In the genomic region with DNA sequence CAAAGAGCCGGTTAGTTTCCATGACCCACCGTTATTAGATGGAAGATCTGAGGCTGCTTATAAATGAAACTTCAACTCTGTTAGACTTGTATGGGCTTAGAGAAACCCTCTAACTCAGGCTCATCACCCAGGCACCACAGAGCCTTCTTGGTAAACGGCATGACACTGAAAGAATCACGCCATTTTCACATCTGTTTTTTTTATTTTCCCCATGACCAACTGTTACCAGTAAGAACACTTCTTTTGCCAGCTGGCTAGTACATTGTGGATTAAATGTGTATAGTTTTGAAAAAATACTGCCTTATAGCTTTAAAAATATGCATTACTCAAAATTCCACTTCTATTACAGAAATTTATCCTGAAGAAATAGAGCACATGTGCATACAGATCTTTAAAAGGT, we compare ENCODE assay signal across 26 cellular contexts. TPM values are rescaled to one million over a fixed set of nuclear protein-coding genes. Genes with fewer than 3 reads are reported as not detected.
"Had no signal": no experiment of that assay in that cellular context is flagged by ENCODE, and none has a peak within 500 bp of the region (broad histone marks: within the 10 kb centered on the region; RNA-seq: fewer than 3 reads in every experiment).

No MANE protein-coding gene starts in this region.

- ATAC-seq: HepG2, Panc1, PC-3 had no signal

- H3K9me3 ChIP-seq: SJCRH30 had no signal

- H3K27me3 ChIP-seq: SJCRH30 had no signal

- H3K4me1 ChIP-seq: SJCRH30 had no signal

- H3K36me3 ChIP-seq: SJCRH30 had no signal

- H3K27ac ChIP-seq: RWPE1, SJCRH30 had no signal

- DNase-seq: IMR-90; Karpas-422; KG1; MM.1S; NCI-H1092 treated with DMSO at 0.1 percent for 48 hours; NCI-H1436; NCI-H187; NCI-H2029; NCI-H2081 treated with DMSO at 0.1 percent for 48 hours; NCI-H2171; NCI-H226; NCI-H446; NCI-H510A; NCI-H524 treated with DMSO at 0.1 percent for 48 hours; NCI-H69; NCI-H774; NK-92 treated with Interleukin-12 subunit alpha and Interleukin-12 subunit beta, amount 100 ng/mL, for 24 hours; PC-3; SHP77 treated with DMSO at 0.1 percent for 48 hours; SJCRH30 had no signal

- H3K4me3 ChIP-seq: SJCRH30 had no signal

RNA-seq across cellular contexts. Expression of gene APELA, which starts 48.0 kb away (rescaled TPM):
- total RNA-seq: HepG2; HT1080; IMR-90; OCI-LY7; PC-3; SJCRH30; T-helper 1 cell treated with Interleukin-12 subunit alpha and Interleukin-12 subunit beta and Interleukin-4 antibody, amounts not matched to agents 30 ng/mL and 1 ng/mL, for 36 hours had no signal
